Comparison of ENCODE assay signal across 1 cellular context in the genomic region with DNA sequence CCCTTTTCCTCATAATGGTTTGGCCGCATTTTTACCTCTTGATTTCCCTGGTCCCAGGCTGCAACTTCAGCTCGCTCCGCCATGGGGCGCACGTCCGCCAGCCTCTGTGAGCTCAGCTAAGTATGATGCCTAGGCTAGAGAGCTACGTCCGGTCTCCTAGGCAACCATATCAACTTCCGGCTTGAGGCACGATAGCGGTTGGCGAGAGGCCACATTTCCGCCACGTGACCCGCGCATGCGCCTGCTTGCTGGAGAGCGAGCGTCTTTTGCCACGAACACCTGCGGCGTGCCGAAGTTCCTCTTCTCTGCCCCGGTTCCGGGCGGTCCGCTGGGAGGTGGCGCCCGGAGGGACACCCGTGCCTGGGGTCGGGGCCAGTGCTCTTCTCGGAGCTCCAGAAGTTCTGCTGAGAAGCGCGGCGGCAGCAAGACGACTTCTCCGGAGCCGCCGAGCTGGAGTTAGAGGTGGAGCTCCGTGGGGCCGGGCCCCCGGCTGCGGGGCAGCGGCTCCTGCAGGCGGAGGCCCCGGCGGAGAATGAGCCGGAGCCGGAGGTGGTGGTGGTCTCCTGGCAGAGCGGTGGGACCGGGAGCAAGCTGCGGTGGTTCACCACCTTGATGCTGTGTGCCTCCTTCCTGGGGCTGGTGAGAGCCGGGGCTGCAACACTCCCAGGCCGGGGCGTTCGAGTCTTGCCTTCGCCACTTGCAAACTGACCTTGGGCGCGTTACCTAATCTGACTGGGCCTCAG.
TF ChIP-seq lines count a peak whose summit lies in the region.

No MANE protein-coding gene starts in this region.

TF ChIP-seq in HepG2, 621 proteins besides CTCF, POLR2A, EP300 and RAD21 (continued from another document and continues in another):
- TF ChIP-seq, protein P1, sequence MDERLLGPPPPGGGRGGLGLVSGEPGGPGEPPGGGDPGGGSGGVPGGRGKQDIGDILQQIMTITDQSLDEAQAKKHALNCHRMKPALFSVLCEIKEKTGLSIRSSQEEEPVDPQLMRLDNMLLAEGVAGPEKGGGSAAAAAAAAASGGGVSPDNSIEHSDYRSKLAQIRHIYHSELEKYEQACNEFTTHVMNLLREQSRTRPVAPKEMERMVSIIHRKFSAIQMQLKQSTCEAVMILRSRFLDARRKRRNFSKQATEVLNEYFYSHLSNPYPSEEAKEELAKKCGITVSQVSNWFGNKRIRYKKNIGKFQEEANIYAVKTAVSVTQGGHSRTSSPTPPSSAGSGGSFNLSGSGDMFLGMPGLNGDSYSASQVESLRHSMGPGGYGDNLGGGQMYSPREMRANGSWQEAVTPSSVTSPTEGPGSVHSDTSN (CRISPR knock-in tag; IDR thresholded peaks at IDR 0.05) = no peak
- TF ChIP-seq LCORL (IDR thresholded peaks at IDR 0.05) (no peak), LCORL (CRISPR knock-in tag; IDR thresholded peaks at IDR 0.05) (peak; percentile 85), MZF1 (CRISPR knock-in tag; IDR thresholded peaks at IDR 0.05; ENCODE audit: borderline replicate concordance) (no peak), ZNF20 (CRISPR knock-in tag; IDR thresholded peaks at IDR 0.05) (no peak), ZNF569 (CRISPR knock-in tag; IDR thresholded peaks at IDR 0.05; ENCODE audit: borderline replicate concordance) (no peak), ZNF549 (CRISPR knock-in tag; IDR thresholded peaks at IDR 0.05) (no peak), ZNF567 (CRISPR knock-in tag; IDR thresholded peaks at IDR 0.05; ENCODE audit: borderline replicate concordance) (peak; percentile 74; the same call in 1 of the 2 replicates), ZNF839 (CRISPR knock-in tag; IDR thresholded peaks at IDR 0.05; ENCODE audit: borderline replicate concordance) (peak; percentile 79; the same call in 1 of the 2 replicates), THAP11 (CRISPR knock-in tag; IDR thresholded peaks at IDR 0.05) (peak; percentile 89), JUN (CRISPR knock-in tag; IDR thresholded peaks at IDR 0.05) (peak; percentile 79), WIZ (CRISPR knock-in tag; IDR thresholded peaks at IDR 0.05) (no peak), TCF12 (IDR thresholded peaks at IDR 0.05) (no peak), TCF12 (CRISPR knock-in tag; IDR thresholded peaks at IDR 0.05) (peak; percentile 29; the same call in 1 of the 2 replicates), ZNF124 (CRISPR knock-in tag; IDR thresholded peaks at IDR 0.05) (peak; percentile 78; the same call in 1 of the 2 replicates), ZNF737 (CRISPR knock-in tag; IDR thresholded peaks at IDR 0.05; ENCODE audit: borderline replicate concordance) (no peak; the same call in 1 of the 2 replicates), SMARCE1 (IDR thresholded peaks at IDR 0.05; ENCODE audit: borderline replicate concordance) (no peak), RFX3 (CRISPR knock-in tag; IDR thresholded peaks at IDR 0.05) (peak; percentile 99), IKZF4 (CRISPR knock-in tag; IDR thresholded peaks at IDR 0.05; ENCODE audit: borderline replicate concordance, low read depth, not compliant biosample characterization) (no peak)
- TF ChIP-seq, protein P2, sequence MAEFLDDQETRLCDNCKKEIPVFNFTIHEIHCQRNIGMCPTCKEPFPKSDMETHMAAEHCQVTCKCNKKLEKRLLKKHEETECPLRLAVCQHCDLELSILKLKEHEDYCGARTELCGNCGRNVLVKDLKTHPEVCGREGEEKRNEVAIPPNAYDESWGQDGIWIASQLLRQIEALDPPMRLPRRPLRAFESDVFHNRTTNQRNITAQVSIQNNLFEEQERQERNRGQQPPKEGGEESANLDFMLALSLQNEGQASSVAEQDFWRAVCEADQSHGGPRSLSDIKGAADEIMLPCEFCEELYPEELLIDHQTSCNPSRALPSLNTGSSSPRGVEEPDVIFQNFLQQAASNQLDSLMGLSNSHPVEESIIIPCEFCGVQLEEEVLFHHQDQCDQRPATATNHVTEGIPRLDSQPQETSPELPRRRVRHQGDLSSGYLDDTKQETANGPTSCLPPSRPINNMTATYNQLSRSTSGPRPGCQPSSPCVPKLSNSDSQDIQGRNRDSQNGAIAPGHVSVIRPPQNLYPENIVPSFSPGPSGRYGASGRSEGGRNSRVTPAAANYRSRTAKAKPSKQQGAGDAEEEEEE (CRISPR knock-in tag; IDR thresholded peaks at IDR 0.05; ENCODE audit: borderline replicate concordance) = no peak; the same call in 1 of the 2 replicates
- TF ChIP-seq, protein P3, sequence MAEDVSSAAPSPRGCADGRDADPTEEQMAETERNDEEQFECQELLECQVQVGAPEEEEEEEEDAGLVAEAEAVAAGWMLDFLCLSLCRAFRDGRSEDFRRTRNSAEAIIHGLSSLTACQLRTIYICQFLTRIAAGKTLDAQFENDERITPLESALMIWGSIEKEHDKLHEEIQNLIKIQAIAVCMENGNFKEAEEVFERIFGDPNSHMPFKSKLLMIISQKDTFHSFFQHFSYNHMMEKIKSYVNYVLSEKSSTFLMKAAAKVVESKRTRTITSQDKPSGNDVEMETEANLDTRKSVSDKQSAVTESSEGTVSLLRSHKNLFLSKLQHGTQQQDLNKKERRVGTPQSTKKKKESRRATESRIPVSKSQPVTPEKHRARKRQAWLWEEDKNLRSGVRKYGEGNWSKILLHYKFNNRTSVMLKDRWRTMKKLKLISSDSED (CRISPR knock-in tag; IDR thresholded peaks at IDR 0.05) = no peak
- TF ChIP-seq, protein P4, sequence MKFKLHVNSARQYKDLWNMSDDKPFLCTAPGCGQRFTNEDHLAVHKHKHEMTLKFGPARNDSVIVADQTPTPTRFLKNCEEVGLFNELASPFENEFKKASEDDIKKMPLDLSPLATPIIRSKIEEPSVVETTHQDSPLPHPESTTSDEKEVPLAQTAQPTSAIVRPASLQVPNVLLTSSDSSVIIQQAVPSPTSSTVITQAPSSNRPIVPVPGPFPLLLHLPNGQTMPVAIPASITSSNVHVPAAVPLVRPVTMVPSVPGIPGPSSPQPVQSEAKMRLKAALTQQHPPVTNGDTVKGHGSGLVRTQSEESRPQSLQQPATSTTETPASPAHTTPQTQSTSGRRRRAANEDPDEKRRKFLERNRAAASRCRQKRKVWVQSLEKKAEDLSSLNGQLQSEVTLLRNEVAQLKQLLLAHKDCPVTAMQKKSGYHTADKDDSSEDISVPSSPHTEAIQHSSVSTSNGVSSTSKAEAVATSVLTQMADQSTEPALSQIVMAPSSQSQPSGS (CRISPR knock-in tag; IDR thresholded peaks at IDR 0.05) = peak; percentile 71; the same call in 1 of the 2 replicates
- TF ChIP-seq, protein P5, sequence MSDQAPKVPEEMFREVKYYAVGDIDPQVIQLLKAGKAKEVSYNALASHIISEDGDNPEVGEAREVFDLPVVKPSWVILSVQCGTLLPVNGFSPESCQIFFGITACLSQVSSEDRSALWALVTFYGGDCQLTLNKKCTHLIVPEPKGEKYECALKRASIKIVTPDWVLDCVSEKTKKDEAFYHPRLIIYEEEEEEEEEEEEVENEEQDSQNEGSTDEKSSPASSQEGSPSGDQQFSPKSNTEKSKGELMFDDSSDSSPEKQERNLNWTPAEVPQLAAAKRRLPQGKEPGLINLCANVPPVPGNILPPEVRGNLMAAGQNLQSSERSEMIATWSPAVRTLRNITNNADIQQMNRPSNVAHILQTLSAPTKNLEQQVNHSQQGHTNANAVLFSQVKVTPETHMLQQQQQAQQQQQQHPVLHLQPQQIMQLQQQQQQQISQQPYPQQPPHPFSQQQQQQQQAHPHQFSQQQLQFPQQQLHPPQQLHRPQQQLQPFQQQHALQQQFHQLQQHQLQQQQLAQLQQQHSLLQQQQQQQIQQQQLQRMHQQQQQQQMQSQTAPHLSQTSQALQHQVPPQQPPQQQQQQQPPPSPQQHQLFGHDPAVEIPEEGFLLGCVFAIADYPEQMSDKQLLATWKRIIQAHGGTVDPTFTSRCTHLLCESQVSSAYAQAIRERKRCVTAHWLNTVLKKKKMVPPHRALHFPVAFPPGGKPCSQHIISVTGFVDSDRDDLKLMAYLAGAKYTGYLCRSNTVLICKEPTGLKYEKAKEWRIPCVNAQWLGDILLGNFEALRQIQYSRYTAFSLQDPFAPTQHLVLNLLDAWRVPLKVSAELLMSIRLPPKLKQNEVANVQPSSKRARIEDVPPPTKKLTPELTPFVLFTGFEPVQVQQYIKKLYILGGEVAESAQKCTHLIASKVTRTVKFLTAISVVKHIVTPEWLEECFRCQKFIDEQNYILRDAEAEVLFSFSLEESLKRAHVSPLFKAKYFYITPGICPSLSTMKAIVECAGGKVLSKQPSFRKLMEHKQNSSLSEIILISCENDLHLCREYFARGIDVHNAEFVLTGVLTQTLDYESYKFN (CRISPR knock-in tag; conservative IDR thresholded peaks at IDR 0.05) = peak; percentile 51
- TF ChIP-seq, protein P6, sequence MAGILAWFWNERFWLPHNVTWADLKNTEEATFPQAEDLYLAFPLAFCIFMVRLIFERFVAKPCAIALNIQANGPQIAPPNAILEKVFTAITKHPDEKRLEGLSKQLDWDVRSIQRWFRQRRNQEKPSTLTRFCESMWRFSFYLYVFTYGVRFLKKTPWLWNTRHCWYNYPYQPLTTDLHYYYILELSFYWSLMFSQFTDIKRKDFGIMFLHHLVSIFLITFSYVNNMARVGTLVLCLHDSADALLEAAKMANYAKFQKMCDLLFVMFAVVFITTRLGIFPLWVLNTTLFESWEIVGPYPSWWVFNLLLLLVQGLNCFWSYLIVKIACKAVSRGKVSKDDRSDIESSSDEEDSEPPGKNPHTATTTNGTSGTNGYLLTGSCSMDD (CRISPR knock-in tag; IDR thresholded peaks at IDR 0.05) = no peak
- TF ChIP-seq, protein P7, sequence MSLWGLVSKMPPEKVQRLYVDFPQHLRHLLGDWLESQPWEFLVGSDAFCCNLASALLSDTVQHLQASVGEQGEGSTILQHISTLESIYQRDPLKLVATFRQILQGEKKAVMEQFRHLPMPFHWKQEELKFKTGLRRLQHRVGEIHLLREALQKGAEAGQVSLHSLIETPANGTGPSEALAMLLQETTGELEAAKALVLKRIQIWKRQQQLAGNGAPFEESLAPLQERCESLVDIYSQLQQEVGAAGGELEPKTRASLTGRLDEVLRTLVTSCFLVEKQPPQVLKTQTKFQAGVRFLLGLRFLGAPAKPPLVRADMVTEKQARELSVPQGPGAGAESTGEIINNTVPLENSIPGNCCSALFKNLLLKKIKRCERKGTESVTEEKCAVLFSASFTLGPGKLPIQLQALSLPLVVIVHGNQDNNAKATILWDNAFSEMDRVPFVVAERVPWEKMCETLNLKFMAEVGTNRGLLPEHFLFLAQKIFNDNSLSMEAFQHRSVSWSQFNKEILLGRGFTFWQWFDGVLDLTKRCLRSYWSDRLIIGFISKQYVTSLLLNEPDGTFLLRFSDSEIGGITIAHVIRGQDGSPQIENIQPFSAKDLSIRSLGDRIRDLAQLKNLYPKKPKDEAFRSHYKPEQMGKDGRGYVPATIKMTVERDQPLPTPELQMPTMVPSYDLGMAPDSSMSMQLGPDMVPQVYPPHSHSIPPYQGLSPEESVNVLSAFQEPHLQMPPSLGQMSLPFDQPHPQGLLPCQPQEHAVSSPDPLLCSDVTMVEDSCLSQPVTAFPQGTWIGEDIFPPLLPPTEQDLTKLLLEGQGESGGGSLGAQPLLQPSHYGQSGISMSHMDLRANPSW (CRISPR knock-in tag; IDR thresholded peaks at IDR 0.05; ENCODE audit: borderline replicate concordance) = peak; percentile 96; the same call in 1 of the 2 replicates
- TF ChIP-seq, protein P8, sequence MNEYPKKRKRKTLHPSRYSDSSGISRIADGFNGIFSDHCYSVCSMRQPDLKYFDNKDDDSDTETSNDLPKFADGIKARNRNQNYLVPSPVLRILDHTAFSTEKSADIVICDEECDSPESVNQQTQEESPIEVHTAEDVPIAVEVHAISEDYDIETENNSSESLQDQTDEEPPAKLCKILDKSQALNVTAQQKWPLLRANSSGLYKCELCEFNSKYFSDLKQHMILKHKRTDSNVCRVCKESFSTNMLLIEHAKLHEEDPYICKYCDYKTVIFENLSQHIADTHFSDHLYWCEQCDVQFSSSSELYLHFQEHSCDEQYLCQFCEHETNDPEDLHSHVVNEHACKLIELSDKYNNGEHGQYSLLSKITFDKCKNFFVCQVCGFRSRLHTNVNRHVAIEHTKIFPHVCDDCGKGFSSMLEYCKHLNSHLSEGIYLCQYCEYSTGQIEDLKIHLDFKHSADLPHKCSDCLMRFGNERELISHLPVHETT (CRISPR knock-in tag; conservative IDR thresholded peaks at IDR 0.05) = no peak; the same call in 1 of the 2 replicates
- TF ChIP-seq, protein P9, sequence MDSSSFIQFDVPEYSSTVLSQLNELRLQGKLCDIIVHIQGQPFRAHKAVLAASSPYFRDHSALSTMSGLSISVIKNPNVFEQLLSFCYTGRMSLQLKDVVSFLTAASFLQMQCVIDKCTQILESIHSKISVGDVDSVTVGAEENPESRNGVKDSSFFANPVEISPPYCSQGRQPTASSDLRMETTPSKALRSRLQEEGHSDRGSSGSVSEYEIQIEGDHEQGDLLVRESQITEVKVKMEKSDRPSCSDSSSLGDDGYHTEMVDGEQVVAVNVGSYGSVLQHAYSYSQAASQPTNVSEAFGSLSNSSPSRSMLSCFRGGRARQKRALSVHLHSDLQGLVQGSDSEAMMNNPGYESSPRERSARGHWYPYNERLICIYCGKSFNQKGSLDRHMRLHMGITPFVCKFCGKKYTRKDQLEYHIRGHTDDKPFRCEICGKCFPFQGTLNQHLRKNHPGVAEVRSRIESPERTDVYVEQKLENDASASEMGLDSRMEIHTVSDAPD (CRISPR knock-in tag; IDR thresholded peaks at IDR 0.05) = no peak
- TF ChIP-seq, protein P10, sequence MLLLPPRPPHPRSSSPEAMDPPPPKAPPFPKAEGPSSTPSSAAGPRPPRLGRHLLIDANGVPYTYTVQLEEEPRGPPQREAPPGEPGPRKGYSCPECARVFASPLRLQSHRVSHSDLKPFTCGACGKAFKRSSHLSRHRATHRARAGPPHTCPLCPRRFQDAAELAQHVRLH (CRISPR knock-in tag; IDR thresholded peaks at IDR 0.05; ENCODE audit: borderline replicate concordance, low read depth) = peak; percentile 85
- TF ChIP-seq, protein P11, sequence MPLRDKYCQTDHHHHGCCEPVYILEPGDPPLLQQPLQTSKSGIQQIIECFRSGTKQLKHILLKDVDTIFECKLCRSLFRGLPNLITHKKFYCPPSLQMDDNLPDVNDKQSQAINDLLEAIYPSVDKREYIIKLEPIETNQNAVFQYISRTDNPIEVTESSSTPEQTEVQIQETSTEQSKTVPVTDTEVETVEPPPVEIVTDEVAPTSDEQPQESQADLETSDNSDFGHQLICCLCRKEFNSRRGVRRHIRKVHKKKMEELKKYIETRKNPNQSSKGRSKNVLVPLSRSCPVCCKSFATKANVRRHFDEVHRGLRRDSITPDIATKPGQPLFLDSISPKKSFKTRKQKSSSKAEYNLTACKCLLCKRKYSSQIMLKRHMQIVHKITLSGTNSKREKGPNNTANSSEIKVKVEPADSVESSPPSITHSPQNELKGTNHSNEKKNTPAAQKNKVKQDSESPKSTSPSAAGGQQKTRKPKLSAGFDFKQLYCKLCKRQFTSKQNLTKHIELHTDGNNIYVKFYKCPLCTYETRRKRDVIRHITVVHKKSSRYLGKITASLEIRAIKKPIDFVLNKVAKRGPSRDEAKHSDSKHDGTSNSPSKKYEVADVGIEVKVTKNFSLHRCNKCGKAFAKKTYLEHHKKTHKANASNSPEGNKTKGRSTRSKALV (CRISPR knock-in tag; IDR thresholded peaks at IDR 0.05) = peak; percentile 65
